20 cellular contexts compared by ENCODE assay signal in the genomic region with DNA sequence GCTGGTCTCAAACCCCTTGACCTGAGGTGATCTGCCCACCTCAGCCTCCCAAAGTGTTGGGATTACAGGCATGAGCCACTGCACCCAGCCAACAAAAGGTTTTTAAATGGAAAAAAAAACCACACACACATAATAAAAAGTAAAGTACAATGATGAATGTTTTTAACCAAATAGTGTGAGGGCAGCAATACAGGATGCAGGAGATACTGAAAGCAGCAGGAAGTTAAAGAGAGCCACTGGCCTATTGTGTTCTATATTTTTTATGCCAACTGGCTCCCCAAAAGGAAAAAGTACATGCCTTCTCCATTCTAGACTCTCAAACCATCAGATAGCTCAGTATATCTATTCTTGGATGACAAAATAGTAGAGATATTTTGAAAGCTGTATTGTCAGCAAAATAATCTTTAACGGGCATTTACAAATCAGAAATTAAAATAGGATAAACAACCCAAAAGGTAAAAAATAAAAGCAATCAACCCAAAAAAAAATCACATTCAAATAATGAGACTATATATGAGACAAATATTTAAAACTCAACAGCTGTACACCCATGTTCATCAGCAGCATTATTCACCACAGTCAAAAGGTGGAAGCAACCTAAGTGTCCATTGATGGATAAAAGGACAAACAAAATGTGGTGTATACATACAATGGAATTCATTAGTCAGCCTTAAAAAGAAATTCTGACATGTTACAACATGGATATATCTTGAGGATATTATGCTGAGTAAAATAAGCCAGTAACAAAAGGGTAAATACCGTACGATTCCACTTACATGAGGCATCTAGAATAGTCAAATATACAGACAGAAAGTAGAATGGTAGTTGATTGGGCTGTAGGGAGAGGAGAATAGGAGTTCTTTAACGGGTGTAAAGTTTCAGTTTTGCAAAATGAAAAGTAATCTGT. TPM values are rescaled to one million over a fixed set of nuclear protein-coding genes. Genes with fewer than 3 reads are reported as not detected.
DNase-seq lines count a peak whose midpoint lies in the region; ATAC-seq, FAIRE-seq and TF ChIP-seq lines count a peak whose summit lies in the region.
"Had no signal": no experiment of that assay in that cellular context is flagged by ENCODE, and none has a peak within 500 bp of the region (broad histone marks: within the 10 kb centered on the region; RNA-seq: fewer than 3 reads in every experiment).

No MANE protein-coding gene starts in this region.

- H3K9me1 ChIP-seq in endothelial cell of umbilical vein (replicated peaks; ENCODE audit: control insufficient read depth, extremely low read depth, insufficient read depth, low read length): no peaks in the 10 kb centered on the region

- H3K36me3 Mint-ChIP-seq in MCF 10A (ENCODE audit: insufficient read depth, unreplicated experiment) (peaks cover 81% of the 10 kb centered on the region), T-helper 17 cell (ENCODE audit: low read depth) (peaks cover 8% of the 10 kb centered on the region)
- H3K36me3 Mint-ChIP-seq in stimulated activated effector memory CD8-positive, alpha-beta T cell treated with anti-CD3 and anti-CD28 coated beads, Interleukin-12 subunit alpha, Interleukin-12 subunit beta, amount 100 ng/mL, for 72 hours: peaks cover 79% of the 10 kb centered on the region

- no peak overlapping the region for H3K4me3 ChIP-seq in breast epithelium
- no peak overlapping the region for H3K4me3 ChIP-seq in endothelial cell of umbilical vein (replicated peaks in 1 of 3; ENCODE audit: insufficient read depth in 1 of 3, low read depth in 1 of 3, low read length in 3 of 3)
- H3K4me3 ChIP-seq: Peyer's patch, SJSA1 had no signal

- no peaks in the 10 kb centered on the region for H3K9me3 ChIP-seq in breast epithelium
- H3K9me3 ChIP-seq in T-helper 17 cell (ENCODE audit: control insufficient read depth, low read length, poor library complexity, severe bottlenecking): no peaks in the 10 kb centered on the region
- no peaks in the 10 kb centered on the region for H3K9me3 ChIP-seq in endothelial cell of umbilical vein (replicated peaks; ENCODE audit: control insufficient read depth, insufficient read depth, low read length)
- H3K9me3 ChIP-seq: Peyer's patch, SJSA1 had no signal

- H2AFZ ChIP-seq in endothelial cell of umbilical vein (ENCODE audit: low read depth, low read length): no peak overlapping the region

- no peaks in the 10 kb centered on the region for H3K27me3 Mint-ChIP-seq in MCF 10A (ENCODE audit: insufficient read depth, unreplicated experiment)
- no peaks in the 10 kb centered on the region for H3K27me3 Mint-ChIP-seq in T-helper 17 cell
- H3K27me3 Mint-ChIP-seq: CD4-positive, CD25-positive, alpha-beta regulatory T cell had no signal

- no peak overlapping the region for H3K4me2 ChIP-seq in endothelial cell of umbilical vein (ENCODE audit: insufficient read depth, low read length)

- no peaks in the 10 kb centered on the region for H3K4me1 ChIP-seq in breast epithelium
- H3K4me1 ChIP-seq in endothelial cell of umbilical vein (ENCODE audit: control insufficient read depth, extremely low read depth, insufficient read depth, low read length): no peaks in the 10 kb centered on the region
- H3K4me1 ChIP-seq: Peyer's patch, SJSA1 had no signal

- CTCF ChIA-PET in MCF 10A (lab: Yijun Ruan, JAX) (no interaction called here), endothelial cell of umbilical vein (lab: Charles Lee) (no interaction called here), GM10248 (lab: Yijun Ruan, JAX) (interaction anchor here (1.0 kb wide), 1 partner anchor 11 kb away, joined by 3 read pairs; no protein-coding TSS in a partner anchor)

- FAIRE-seq in endothelial cell of umbilical vein (lab: Jason Lieb, UNC) (peak; percentile 21), urothelium cell line (lab: Jason Lieb, UNC) (no peak)

- no peak for ATAC-seq in T-helper 17 cell
- no peak for ATAC-seq in stimulated activated effector memory CD8-positive, alpha-beta T cell treated with anti-CD3 and anti-CD28 coated beads, Interleukin-12 subunit alpha, Interleukin-12 subunit beta, amount 100 ng/mL, for 72 hours
- ATAC-seq in HG02642 (IDR thresholded peaks at IDR 0.05; ENCODE audit: poor library complexity, unreplicated experiment): no peak
- ATAC-seq: Right ventricle myocardium inferior had no signal

- no TSS peak for BruUV-seq in MCF 10A (replicated peaks; lab: Mats Ljungman, UMichigan)
- BruUV-seq in endothelial cell of umbilical vein (replicated peaks; lab: Mats Ljungman, UMichigan): no TSS peak

- no peak overlapping the region for H3K9ac ChIP-seq in endothelial cell of umbilical vein (replicated peaks; ENCODE audit: extremely low read depth, insufficient read depth, low read length)

- H3K27me3 ChIP-seq in breast epithelium: no peaks in the 10 kb centered on the region
- no peaks in the 10 kb centered on the region for H3K27me3 ChIP-seq in endothelial cell of umbilical vein (ENCODE audit: control insufficient read depth in 2 of 2, insufficient read depth in 2 of 2, low read length in 2 of 2)
- H3K27me3 ChIP-seq: Peyer's patch, SJSA1 had no signal

- no peak for TF ChIP-seq POLR2A in breast epithelium (IDR thresholded peaks at IDR 0.05)
- no peak for TF ChIP-seq POLR2A in endothelial cell of umbilical vein (IDR thresholded peaks at IDR 0.05; ENCODE audit: low read depth, low read length)

- no peak overlapping the region for H3K4me3 Mint-ChIP-seq in MCF 10A (ENCODE audit: unreplicated experiment)
- H3K4me3 Mint-ChIP-seq in T-helper 17 cell: no peak overlapping the region
- no peak overlapping the region for H3K4me3 Mint-ChIP-seq in stimulated activated effector memory CD8-positive, alpha-beta T cell treated with anti-CD3 and anti-CD28 coated beads, Interleukin-12 subunit alpha, Interleukin-12 subunit beta, amount 100 ng/mL, for 72 hours
- H3K4me3 Mint-ChIP-seq: CD4-positive, CD25-positive, alpha-beta regulatory T cell had no signal

- no peaks in the 10 kb centered on the region for H4K20me1 ChIP-seq in endothelial cell of umbilical vein (replicated peaks; ENCODE audit: control insufficient read depth, extremely low read depth, insufficient read depth, low read length)

- H3K27ac ChIP-seq in breast epithelium: no peak overlapping the region
- no peak overlapping the region for H3K27ac ChIP-seq in endothelial cell of umbilical vein (ENCODE audit: insufficient read depth, low read depth, low read length)
- H3K27ac ChIP-seq: Peyer's patch, SJSA1 had no signal

- POLR2A ChIA-PET in MCF 10A (lab: Yijun Ruan, JAX) (no interaction called here), endothelial cell of umbilical vein (lab: Charles Lee) (no interaction called here), GM10248 (lab: Yijun Ruan, JAX) (no interaction called here)

- no peaks in the 10 kb centered on the region for H3K79me2 ChIP-seq in endothelial cell of umbilical vein (ENCODE audit: control insufficient read depth, insufficient read depth, low read length)

- DNase-seq in MCF 10A (ENCODE audit: unreplicated experiment): peak; percentile 9
- no peak for DNase-seq in breast epithelium (ENCODE audit: low spot score in 2 of 2)
- no peak for DNase-seq in T-helper 17 cell
- DNase-seq in endothelial cell of umbilical vein (ENCODE audit: low read depth, low spot score): peak; percentile 9
- no peak for DNase-seq in stimulated activated effector memory CD8-positive, alpha-beta T cell treated with anti-CD3 and anti-CD28 coated beads, Interleukin-12 subunit alpha, Interleukin-12 subunit beta, amount 100 ng/mL, for 72 hours (ENCODE audit: low spot score in 2 of 2)
- no peak for DNase-seq in GM10248 (ENCODE audit: extremely low spot score)
- no peak for DNase-seq in urothelium cell line (ENCODE audit: low spot score)
- DNase-seq: CD4-positive, CD25-positive, alpha-beta regulatory T cell; DMS79; KBM-7; NCI-H1092; NCI-H146; NCI-H2029; NCI-H2171; NCI-H524 treated with DMSO at 0.1 percent for 48 hours; NCI-H82; Peyer's patch had no signal

- peaks cover 4% of the 10 kb centered on the region for H3K36me3 ChIP-seq in breast epithelium
- H3K36me3 ChIP-seq in endothelial cell of umbilical vein (ENCODE audit: control insufficient read depth in 2 of 2, extremely low read depth in 1 of 2, insufficient read depth in 2 of 2, low read length in 2 of 2): peaks cover 6 to 8% of the 10 kb centered on the region in 2 experiments

- dilution Hi-C loops in endothelial cell of umbilical vein (cut with MboI; ENCODE audit: extremely low pct_ligation_motif_present, low sequenced_read_pairs): no loop called here

- no peaks in the 10 kb centered on the region for H3K9me3 Mint-ChIP-seq in MCF 10A (ENCODE audit: unreplicated experiment)
- H3K9me3 Mint-ChIP-seq in stimulated activated effector memory CD8-positive, alpha-beta T cell treated with anti-CD3 and anti-CD28 coated beads, Interleukin-12 subunit alpha, Interleukin-12 subunit beta, amount 100 ng/mL, for 72 hours: no peaks in the 10 kb centered on the region
- H3K9me3 Mint-ChIP-seq: CD4-positive, CD25-positive, alpha-beta regulatory T cell had no signal

- H3K4me1 Mint-ChIP-seq in MCF 10A (ENCODE audit: insufficient read depth, unreplicated experiment) (no peaks in the 10 kb centered on the region), T-helper 17 cell (no peaks in the 10 kb centered on the region)
- no peaks in the 10 kb centered on the region for H3K4me1 Mint-ChIP-seq in stimulated activated effector memory CD8-positive, alpha-beta T cell treated with anti-CD3 and anti-CD28 coated beads, Interleukin-12 subunit alpha, Interleukin-12 subunit beta, amount 100 ng/mL, for 72 hours
- H3K4me1 Mint-ChIP-seq: CD4-positive, CD25-positive, alpha-beta regulatory T cell had no signal

- no peak for TF ChIP-seq CTCF in MCF 10A (IDR thresholded peaks at IDR 0.05; ENCODE audit: unreplicated experiment)
- TF ChIP-seq CTCF in breast epithelium (IDR thresholded peaks at IDR 0.05): no peak
- no peak for TF ChIP-seq CTCF in endothelial cell of umbilical vein (IDR thresholded peaks at IDR 0.05; ENCODE audit: extremely low read depth in 1 of 2, insufficient read depth in 1 of 2, low read depth in 1 of 2, low read length in 2 of 2)
- no peak for TF ChIP-seq CTCF in GM10248 (IDR thresholded peaks at IDR 0.05; ENCODE audit: control extremely low read depth, extremely low read depth, low read depth, missing control alignments)

- no peak overlapping the region for H3K27ac Mint-ChIP-seq in MCF 10A (ENCODE audit: low read depth, unreplicated experiment)
- H3K27ac Mint-ChIP-seq in T-helper 17 cell: peak overlapping the region; percentile 14
- peak overlapping the region; percentile 30 for H3K27ac Mint-ChIP-seq in stimulated activated effector memory CD8-positive, alpha-beta T cell treated with anti-CD3 and anti-CD28 coated beads, Interleukin-12 subunit alpha, Interleukin-12 subunit beta, amount 100 ng/mL, for 72 hours

- intact Hi-C loops in MCF 10A (cut with micrococcal nuclease): no loop called here
- intact Hi-C loops in breast epithelium (cut with DNase I; ENCODE audit: low total_unique reads): loop anchor here (10.0 kb wide), 1 partner anchor 1236 kb away; no protein-coding TSS in a partner anchor
- intact Hi-C loops in endothelial cell of umbilical vein (cut with micrococcal nuclease): no loop called here

RNA-seq across cellular contexts. Expression of a gene that starts 26.2 kb away (rescaled TPM):
- 5.5 and 5.9 TPM in 2 replicates for total RNA-seq in MCF 10A (2022)
- 10 to 100 TPM in 2 of 3 donors, 1 to 10 TPM in 1; 8.9 to 38.7 (median 10.2) TPM for total RNA-seq in breast epithelium
- 1 to 10 TPM; 7.2 to 7.7 TPM for total RNA-seq in T-helper 17 cell
- total RNA-seq in endothelial cell of umbilical vein: 10.2 and 12.1 TPM in 2 replicates
- 1.4 and 2.1 TPM in 2 replicates for polyA plus RNA-seq in endothelial cell of umbilical vein
- polyA plus RNA-seq in endothelial cell of umbilical vein (2011; cell fraction: cytosol; rRNA removed): 3.6 and 3.9 TPM in 2 replicates
- polyA plus RNA-seq in endothelial cell of umbilical vein (2011; cell fraction: nucleus; rRNA removed): 1.5 and 2.8 TPM in 2 replicates
- polyA plus RNA-seq in endothelial cell of umbilical vein (2012): 8.3 and 10.2 TPM in 2 replicates
- 2.3 and 2.6 TPM in 2 replicates for polyA minus RNA-seq in endothelial cell of umbilical vein
- polyA minus RNA-seq in endothelial cell of umbilical vein (2011; cell fraction: cytosol; rRNA and poly(A)+ RNA removed): 2.9 TPM
- polyA minus RNA-seq in endothelial cell of umbilical vein (2011; cell fraction: nucleus; rRNA and poly(A)+ RNA removed): 1.1 and 2.1 TPM in 2 replicates

RNA-seq across cellular contexts. Expression of a gene that starts 26.4 kb away (rescaled TPM):
- total RNA-seq in MCF 10A (2022) (14.5 and 14.8 TPM in 2 replicates), breast epithelium (10 to 100 TPM; 35.7 to 64.2 (median 36.5) TPM), T-helper 17 cell (10 to 100 TPM; 30.0 to 37.6 TPM), endothelial cell of umbilical vein (19.4 and 22.5 TPM in 2 replicates)
- polyA plus RNA-seq in endothelial cell of umbilical vein: 14.0 and 16.1 TPM in 2 replicates
- polyA plus RNA-seq in endothelial cell of umbilical vein (2011; cell fraction: cytosol; rRNA removed): 8.6 and 10.7 TPM in 2 replicates
- 63.8 and 79.5 TPM in 2 replicates for polyA plus RNA-seq in endothelial cell of umbilical vein (2011; cell fraction: nucleus; rRNA removed)
- 13.5 and 16.1 TPM in 2 replicates for polyA plus RNA-seq in endothelial cell of umbilical vein (2012)
- polyA minus RNA-seq in endothelial cell of umbilical vein: 46.9 TPM in 2 replicates
- 9.4 TPM for polyA minus RNA-seq in endothelial cell of umbilical vein (2011; cell fraction: cytosol; rRNA and poly(A)+ RNA removed)
- 48.2 and 77.6 TPM in 2 replicates for polyA minus RNA-seq in endothelial cell of umbilical vein (2011; cell fraction: nucleus; rRNA and poly(A)+ RNA removed)

RNA-seq across cellular contexts. Expression of a gene that starts 46.2 kb away (rescaled TPM):
- total RNA-seq in MCF 10A (2022): 29.6 and 39.3 TPM in 2 replicates
- total RNA-seq in breast epithelium: 10 to 100 TPM; 22.3 to 33.2 (median 23.5) TPM
- 10 to 100 TPM; 27.0 to 40.3 TPM for total RNA-seq in T-helper 17 cell
- total RNA-seq in endothelial cell of umbilical vein: 39.6 and 41.1 TPM in 2 replicates
- polyA plus RNA-seq in endothelial cell of umbilical vein: 7.9 and 8.0 TPM in 2 replicates
- polyA plus RNA-seq in endothelial cell of umbilical vein (2011; cell fraction: cytosol; rRNA removed): 7.9 and 8.3 TPM in 2 replicates
- polyA plus RNA-seq in endothelial cell of umbilical vein (2011; cell fraction: nucleus; rRNA removed): 12.6 and 17.0 TPM in 2 replicates
- 17.7 and 27.8 TPM in 2 replicates for polyA plus RNA-seq in endothelial cell of umbilical vein (2012)
- polyA minus RNA-seq in endothelial cell of umbilical vein: 14.6 and 15.1 TPM in 2 replicates
- polyA minus RNA-seq in endothelial cell of umbilical vein (2011; cell fraction: cytosol; rRNA and poly(A)+ RNA removed): 21.1 TPM
- polyA minus RNA-seq in endothelial cell of umbilical vein (2011; cell fraction: nucleus; rRNA and poly(A)+ RNA removed): 21.9 and 28.1 TPM in 2 replicates

Comparison
In these comparisons a context has a peak if more than half of its experiments do, and no peak if none do; other contexts are left out.
1. DNase-seq: peak in MCF 10A (single experiment) and endothelial cell of umbilical vein (single experiment); none in breast epithelium (0 of 2), T-helper 17 cell (0 of 3), stimulated activated effector memory CD8-positive, alpha-beta T cell treated with anti-CD3 and anti-CD28 coated beads, Interleukin-12 subunit alpha, Interleukin-12 subunit beta, amount 100 ng/mL, for 72 hours (0 of 2), GM10248 (single experiment) and urothelium cell line (single experiment).